In genomic region chr11:110092577-110093406, GRCh38 we compare ENCODE assay signal across 1 cellular context.
TF ChIP-seq lines count a peak whose summit lies in the region.

Gene ZC3H12C (plus strand): TSS chr11:110093392. CDS start chr11:110093412, 20 bp downstream.

TF ChIP-seq in K562, 482 proteins besides CTCF, POLR2A, EP300 and RAD21 (continued from another document and continues in another):
- TF ChIP-seq ZNF592 (IDR thresholded peaks at IDR 0.05) (0 out of 2 replicates have a peak, but pooled peaks have one; percentile 43), PRDM10 (IDR thresholded peaks at IDR 0.05; ENCODE audit: partially characterized antibody) (no peak), ZBTB34 (CRISPR knock-in tag; IDR thresholded peaks at IDR 0.05) (no peak), KDM4B (IDR thresholded peaks at IDR 0.05; ENCODE audit: borderline replicate concordance in 2 of 2, low read depth in 1 of 2) (peak in 1 of 2 experiments; percentile 17; a peak in 1 of 4 replicates), TFE3 (CRISPR knock-in tag; IDR thresholded peaks at IDR 0.05) (no peak), RCOR1 (IDR thresholded peaks at IDR 0.05; ENCODE audit: borderline replicate concordance in 1 of 2, low read depth in 2 of 2, low read length in 2 of 2) (peak in 1 of 2 experiments; percentile 33; a peak in 1 of 4 replicates), ZNF146 (CRISPR knock-in tag; IDR thresholded peaks at IDR 0.05; ENCODE audit: unreplicated experiment) (no peak), KLF10 (CRISPR knock-in tag; IDR thresholded peaks at IDR 0.05) (no peak), SRSF1 (IDR thresholded peaks at IDR 0.05; ENCODE audit: low read depth, low read length) (no peak), HNRNPH1 (optimal IDR thresholded peaks at IDR 0.05; ENCODE audit: low read depth, low read length) (no peak), ZBTB17 (CRISPR knock-in tag; IDR thresholded peaks at IDR 0.05) (peak; percentile 34; the same call in 1 of the 2 replicates), FOSL1 (tag; conservative IDR thresholded peaks at IDR 0.05) (peak; percentile 37; the same call in 1 of the 2 replicates), NR4A1 (CRISPR knock-in tag; IDR thresholded peaks at IDR 0.05) (peak; percentile 33; the same call in 1 of the 2 replicates), NR4A1 (tag; IDR thresholded peaks at IDR 0.05) (no peak), TAF1 (IDR thresholded peaks at IDR 0.05; ENCODE audit: control insufficient read depth, extremely low read depth, insufficient read depth, low read length, severe bottlenecking) (peak; percentile 60), ZFX (CRISPR knock-in tag; IDR thresholded peaks at IDR 0.05) (peak; percentile 2; the same call in 1 of the 2 replicates), MAZ (CRISPR knock-in tag; conservative IDR thresholded peaks at IDR 0.05 in 1 of 2, IDR thresholded peaks at IDR 0.05 in 1 of 2) (peak; percentile 54 to 65; a peak in 3 of 4 replicates), ZNF3 (CRISPR knock-in tag; IDR thresholded peaks at IDR 0.05) (no peak), UBTF (IDR thresholded peaks at IDR 0.05; ENCODE audit: borderline replicate concordance in 1 of 2, low read depth in 2 of 2, low read length in 2 of 2) (peak; percentile 51 to 90; a peak in 3 of 4 replicates), ZNF639 (CRISPR knock-in tag; conservative IDR thresholded peaks at IDR 0.05 in 1 of 2, IDR thresholded peaks at IDR 0.05 in 1 of 2) (peak in 1 of 2 experiments; percentile 31; a peak in 1 of 4 replicates), SMAD4 (CRISPR knock-in tag; conservative IDR thresholded peaks at IDR 0.05) (peak; percentile 47), HCFC1 (IDR thresholded peaks at IDR 0.05; ENCODE audit: low read depth, low read length) (peak; percentile 42; the same call in 1 of the 2 replicates), NFIC (IDR thresholded peaks at IDR 0.05) (peak; percentile 50; the same call in 1 of the 2 replicates), SETDB1 (IDR thresholded peaks at IDR 0.05; ENCODE audit: low read length) (no peak), RBFOX2 (IDR thresholded peaks at IDR 0.05; ENCODE audit: low read depth, low read length) (peak; percentile 69), DEAF1 (CRISPR knock-in tag; IDR thresholded peaks at IDR 0.05) (peak; percentile 26; the same call in 1 of the 2 replicates), E2F6 (IDR thresholded peaks at IDR 0.05; ENCODE audit: borderline replicate concordance in 1 of 2, extremely low read depth in 1 of 2, insufficient read depth in 1 of 2, insufficient read length in 1 of 2, low read depth in 1 of 2, low read length in 1 of 2, poor library complexity in 1 of 2, severe bottlenecking in 1 of 2) (peak; percentile 92 to 99), THRAP3 (IDR thresholded peaks at IDR 0.05; ENCODE audit: borderline replicate concordance) (no peak), CREB3L1 (IDR thresholded peaks at IDR 0.05; ENCODE audit: borderline replicate concordance, low read depth) (peak; percentile 38; the same call in 1 of the 2 replicates), SMC3 (conservative IDR thresholded peaks at IDR 0.05; ENCODE audit: insufficient read depth, low read depth, low read length) (no peak), CXXC5 (CRISPR knock-in tag; IDR thresholded peaks at IDR 0.05) (peak; percentile 80), CCNT2 (IDR thresholded peaks at IDR 0.05; ENCODE audit: borderline replicate concordance, extremely low read depth, insufficient read length, low read depth, low read length) (peak; percentile 59), POLR2B (IDR thresholded peaks at IDR 0.05; ENCODE audit: low read depth, partially characterized antibody) (no peak), RB1 (IDR thresholded peaks at IDR 0.05; ENCODE audit: low read depth) (0 out of 2 replicates have a peak, but pooled peaks have one; percentile 70)
